9 cellular contexts compared by ENCODE assay signal in the genomic region with DNA sequence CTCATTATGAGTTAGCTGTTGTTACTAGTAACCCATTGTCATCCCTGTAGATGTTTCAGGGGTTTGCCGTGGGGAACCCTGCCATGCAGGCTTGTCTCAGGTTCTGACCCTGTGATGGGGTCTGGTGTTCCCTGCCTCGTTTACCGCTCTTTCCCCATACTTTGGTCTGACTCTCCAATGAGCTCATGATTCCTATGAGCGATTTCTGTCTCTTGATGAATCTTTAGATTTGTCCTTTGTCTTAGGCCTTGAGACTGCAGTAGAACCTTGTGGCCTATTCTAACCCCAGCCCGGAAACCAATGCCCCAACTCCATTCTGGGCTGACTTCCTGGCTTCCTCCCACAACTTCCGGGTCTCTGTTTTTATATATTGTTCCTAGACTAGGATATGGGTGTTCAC. TPM values are rescaled to one million over a fixed set of nuclear protein-coding genes. Genes with fewer than 3 reads are reported as not detected.
DNase-seq lines count a peak whose midpoint lies in the region; ATAC-seq, FAIRE-seq and TF ChIP-seq lines count a peak whose summit lies in the region.
"Had no signal": no experiment of that assay in that cellular context is flagged by ENCODE, and none has a peak within 500 bp of the region (broad histone marks: within the 10 kb centered on the region; RNA-seq: fewer than 3 reads in every experiment).

No MANE protein-coding gene starts in this region.

- TF ChIP-seq CTCF in GM12878 (IDR thresholded peaks at IDR 0.05 in 2 of 3, conservative IDR thresholded peaks at IDR 0.05 in 1 of 3; ENCODE audit: control insufficient read depth in 2 of 3, extremely low read depth in 1 of 3, insufficient read depth in 1 of 3, low read depth in 3 of 3, low read length in 3 of 3): no peak
- TF ChIP-seq CTCF in PC-9 (conservative IDR thresholded peaks at IDR 0.05): no peak

- no peak overlapping the region for H3K9ac ChIP-seq in GM12878 (ENCODE audit: control insufficient read depth, insufficient read depth, low read length)

- 36% methylated on average over 6 of the region's 6 CpGs for WGBS in GM12878 (ENCODE audit: insufficient coverage, insufficient replicate concordance, low lambda C conversion rate, missing lambda C conversion rate)

- H3K4me2 ChIP-seq in GM12878 (ENCODE audit: control insufficient read depth, insufficient read depth): no peak overlapping the region
- no peak overlapping the region for H3K4me2 ChIP-seq in PC-9

- no peak for DNase-seq in GM18507 (ENCODE audit: extremely low spot score, insufficient read length, low read depth)
- no peak for DNase-seq in GM12878 (ENCODE audit: low read depth, low spot score)
- peak; percentile 18 to 37 for DNase-seq in stimulated activated CD4-positive, alpha-beta T cell treated with anti-CD3 and anti-CD28 coated beads, Interleukin-4, amount 100 ng/mL, for 48 hours (ENCODE audit: low read depth in 2 of 2)
- no peak for DNase-seq in SK-N-DZ (ENCODE audit: low spot score)
- DNase-seq in PC-9: no peak
- DNase-seq: cerebellar nuclear complex had no signal

- no peaks in the 10 kb centered on the region for H3K9me2 ChIP-seq in PC-9 (ENCODE audit: insufficient read depth)

- peak overlapping the region; percentile 73 for H2AFZ ChIP-seq in GM12878 (ENCODE audit: control insufficient read depth, low read depth, low read length)
- no peak overlapping the region for H2AFZ ChIP-seq in PC-9

- no peak for TF ChIP-seq POLR2A in GM12878 (IDR thresholded peaks at IDR 0.05; ENCODE audit: low read depth, low read length)

- H3K9me3 ChIP-seq in GM12878 (replicated peaks; ENCODE audit: control insufficient read depth, insufficient read depth, low read length) (peaks cover 14% of the 10 kb centered on the region), PC-9 (ENCODE audit: insufficient read depth, low read depth) (peaks cover 11% of the 10 kb centered on the region; the same call in 1 of the 2 replicates)

- H3F3A ChIP-seq in PC-9 (ENCODE audit: insufficient read depth, low read depth): no peaks in the 10 kb centered on the region

- no peak for TF ChIP-seq EP300 in GM12878 (IDR thresholded peaks at IDR 0.05; ENCODE audit: borderline replicate concordance in 1 of 2, control insufficient read depth in 1 of 2, low read depth in 2 of 2, low read length in 2 of 2)

- in situ Hi-C loops in GM12878 (cut with MboI): no loop called here

- H3K79me2 ChIP-seq in GM12878 (ENCODE audit: control insufficient read depth, insufficient read depth, low read length) (no peaks in the 10 kb centered on the region), PC-9 (ENCODE audit: low read depth) (no peaks in the 10 kb centered on the region)

- POLR2A ChIA-PET in GM12878 (lab: Charles Lee): no interaction called here
- POLR2A ChIA-PET in PC-9 (lab: Charles Lee; ENCODE audit: unreplicated experiment): no interaction called here

- BruUV-seq in GM12878 (replicated peaks; lab: Mats Ljungman, UMichigan) (no TSS peak), PC-9 (replicated peaks; lab: Mats Ljungman, UMichigan) (no TSS peak)

- H3K4me1 ChIP-seq in GM12878 (ENCODE audit: control insufficient read depth, insufficient read depth, low read length) (peaks cover 5% of the 10 kb centered on the region; the same call in 1 of the 2 replicates), PC-9 (replicated peaks; ENCODE audit: insufficient read depth) (no peaks in the 10 kb centered on the region)

- TF ChIP-seq RAD21 in GM12878 (IDR thresholded peaks at IDR 0.05; ENCODE audit: insufficient read depth, low read depth, low read length): no peak

- H4K20me1 ChIP-seq in GM12878 (ENCODE audit: control insufficient read depth, insufficient read depth) (no peaks in the 10 kb centered on the region), PC-9 (ENCODE audit: insufficient read depth) (no peaks in the 10 kb centered on the region)

- H3K4me3 ChIP-seq in GM12878: no peak overlapping the region
- no peak overlapping the region for H3K4me3 ChIP-seq in PC-9

- SMC1A ChIA-PET in GM12878 (lab: Charles Lee; ENCODE audit: uncharacterized antibody, unreplicated experiment): interaction anchor here (1.2 kb wide), 1 partner anchor 13 kb away, joined by 3 read pairs; no protein-coding TSS in a partner anchor

- CTCF ChIA-PET in GM12878 (lab: Yijun Ruan, JAX): interaction anchor here (2.0 kb wide), 1 partner anchor 57 kb away, joined by 6 read pairs; no protein-coding TSS in a partner anchor
- CTCF ChIA-PET in PC-9 (lab: Charles Lee): no interaction called here

- peak; percentile 76 to 86 for ATAC-seq in activated CD4-positive, CD25-positive, alpha-beta regulatory T cell treated with anti-CD3 and anti-CD28 coated beads, Interleukin-2, amount 50 U/mL, for 24 hours
- no peak for ATAC-seq in GM12878
- no peak for ATAC-seq in HG02852 (IDR thresholded peaks at IDR 0.05; ENCODE audit: unreplicated experiment)
- no peak for ATAC-seq in GM19455 (IDR thresholded peaks at IDR 0.05; ENCODE audit: unreplicated experiment)

- peak overlapping the region; percentile 1; the same call in 1 of the 2 replicates for H3K27ac ChIP-seq in GM12878 (ENCODE audit: control insufficient read depth, insufficient read depth)
- no peak overlapping the region for H3K27ac ChIP-seq in PC-9

- RAD21 ChIA-PET in GM12878 (lab: Charles Lee; ENCODE audit: unreplicated experiment): no interaction called here

- intact Hi-C loops in GM12878 (cut with micrococcal nuclease; ENCODE audit: unreplicated experiment) (no loop called here), PC-9 (cut with micrococcal nuclease; ENCODE audit: unreplicated experiment) (no loop called here)

- H3K36me3 ChIP-seq in GM12878 (ENCODE audit: control insufficient read depth in 2 of 2, insufficient read depth in 2 of 2, low read length in 1 of 2) (no peaks in the 10 kb centered on the region), PC-9 (ENCODE audit: low read depth) (no peaks in the 10 kb centered on the region)

- FAIRE-seq in GM18507 (lab: Jason Lieb, UNC): peak; percentile 59
- no peak for FAIRE-seq in GM12878 (lab: Jason Lieb, UNC)

- H3K27me3 ChIP-seq in GM12878 (replicated peaks in 1 of 2; ENCODE audit: control insufficient read depth in 2 of 2, insufficient read depth in 2 of 2, low read length in 1 of 2): no peaks in the 10 kb centered on the region
- no peaks in the 10 kb centered on the region for H3K27me3 ChIP-seq in PC-9 (ENCODE audit: insufficient read depth, low read depth)

TF ChIP-seq in GM12878, 131 proteins besides CTCF, POLR2A, EP300 and RAD21 (continues in another document):
- TF ChIP-seq ZNF622 (IDR thresholded peaks at IDR 0.05) (no peak), BCL3 (IDR thresholded peaks at IDR 0.05; ENCODE audit: borderline replicate concordance, insufficient read depth, low read depth, low read length, poor library complexity, severe bottlenecking) (no peak), GABPA (IDR thresholded peaks at IDR 0.05; ENCODE audit: low read depth) (peak; percentile 64)

RNA-seq across cellular contexts. Expression of gene IQGAP1, which starts 11.3 kb away (rescaled TPM):
- 229 and 246 TPM in 2 replicates for total RNA-seq in GM12878 (2013; cell fraction: nucleolus; rRNA removed)
- 124 and 140 TPM in 2 replicates for total RNA-seq in GM12878 (2014; rRNA removed)
- total RNA-seq in GM12878 (2014; rRNA removed; fragmentation: Illumina TruSeq; extraction: Trizol): 222 and 234 TPM in 2 replicates
- total RNA-seq in GM12878 (2021): 118 and 122 TPM in 2 replicates
- polyA plus RNA-seq in GM12878 (2011; ENCODE audit: low read depth): 52.6 TPM
- polyA plus RNA-seq in GM12878 (2011; rRNA removed): 110 and 149 TPM in 2 replicates
- polyA plus RNA-seq in GM12878 (2011; cell fraction: cytosol; rRNA removed): 45.3 and 51.0 TPM in 2 replicates
- polyA plus RNA-seq in GM12878 (2011; cell fraction: nucleus; rRNA removed): 114 and 372 TPM in 2 replicates
- 61.3 and 79.2 TPM in 2 replicates for polyA plus RNA-seq in GM12878 (2012)
- 250 and 338 TPM in 2 replicates for polyA plus RNA-seq in GM12878 (2014; fragmentation: Illumina TruSeq; extraction: Trizol)
- 10 to 100 TPM; 65.2 to 66.6 TPM for polyA plus RNA-seq in GM12878 (2014; fragmentation: Nextera tagmentation; extraction: Ambion mirVana)
- 96.6 and 115 TPM in 2 replicates for polyA plus RNA-seq in GM12878 (2014; rRNA removed)
- polyA plus RNA-seq in GM12878 (2016; fragmentation: Nextera tagmentation; extraction: Ambion mirVana): 100 to 1,000 TPM in 1 of 2 experiments, 10 to 100 TPM in 1; 99.6 to 103 TPM
- 168 and 218 TPM in 2 replicates for polyA minus RNA-seq in GM12878 (2011; rRNA and poly(A)+ RNA removed)
- polyA minus RNA-seq in GM12878 (2011; cell fraction: cytosol; rRNA and poly(A)+ RNA removed): 52.7 and 66.6 TPM in 2 replicates
- 106 and 330 TPM in 2 replicates for polyA minus RNA-seq in GM12878 (2011; cell fraction: nucleus; rRNA and poly(A)+ RNA removed)
- 20.7 and 21.6 TPM in 2 replicates for polyA plus RNA-seq in SK-N-DZ (2014; cell fraction: cytosol; rRNA removed)
- polyA plus RNA-seq in SK-N-DZ (2014; cell fraction: nucleus; rRNA removed): 26.9 and 47.9 TPM in 2 replicates
- total RNA-seq in PC-9 (2021): 113 and 164 TPM in 2 replicates

RNA-seq across cellular contexts. Expression of gene ZNF774, which starts 24.7 kb away (rescaled TPM):
- 6.5 and 7.0 TPM in 2 replicates for total RNA-seq in GM12878 (2013; cell fraction: nucleolus; rRNA removed)
- 1.5 and 1.7 TPM in 2 replicates for total RNA-seq in GM12878 (2014; rRNA removed)
- total RNA-seq in GM12878 (2014; rRNA removed; fragmentation: Illumina TruSeq; extraction: Trizol): 1.7 and 2.3 TPM in 2 replicates
- total RNA-seq in GM12878 (2021): 1.7 TPM in 2 replicates
- 1.1 TPM for polyA plus RNA-seq in GM12878 (2011; ENCODE audit: low read depth)
- 0.87 and 0.98 TPM in 2 replicates for polyA plus RNA-seq in GM12878 (2011; rRNA removed)
- 0.51 and 0.59 TPM in 2 replicates for polyA plus RNA-seq in GM12878 (2011; cell fraction: cytosol; rRNA removed)
- polyA plus RNA-seq in GM12878 (2011; cell fraction: nucleus; rRNA removed): 0.80 and 0.91 TPM in 2 replicates
- polyA plus RNA-seq in GM12878 (2012): 0.62 and 0.86 TPM in 2 replicates
- polyA plus RNA-seq in GM12878 (2014; fragmentation: Illumina TruSeq; extraction: Trizol): 2.0 and 2.4 TPM in 2 replicates
- polyA plus RNA-seq in GM12878 (2014; fragmentation: Nextera tagmentation; extraction: Ambion mirVana): under 1 TPM; 0.35 to 0.40 TPM
- 2.2 and 2.5 TPM in 2 replicates for polyA plus RNA-seq in GM12878 (2014; rRNA removed)
- 1 to 10 TPM in 1 of 2 experiments, under 1 TPM in 1; 0.54 to 1.8 TPM for polyA plus RNA-seq in GM12878 (2016; fragmentation: Nextera tagmentation; extraction: Ambion mirVana)
- polyA minus RNA-seq in GM12878 (2011; rRNA and poly(A)+ RNA removed): 0.46 and 1.2 TPM in 2 replicates
- 0.52 TPM in 1 of 2 replicates, not detected in the other for polyA minus RNA-seq in GM12878 (2011; cell fraction: cytosol; rRNA and poly(A)+ RNA removed)
- 0.73 and 1.1 TPM in 2 replicates for polyA minus RNA-seq in GM12878 (2011; cell fraction: nucleus; rRNA and poly(A)+ RNA removed)
- 3.4 and 3.6 TPM in 2 replicates for polyA plus RNA-seq in SK-N-DZ (2014; cell fraction: cytosol; rRNA removed)
- polyA plus RNA-seq in SK-N-DZ (2014; cell fraction: nucleus; rRNA removed): 1.3 and 7.0 TPM in 2 replicates
- total RNA-seq in PC-9 (2021): 6.2 and 6.3 TPM in 2 replicates

Comparison
In these comparisons a context has a peak if more than half of its experiments do, and no peak if none do; other contexts are left out.
1. DNase-seq: peak in stimulated activated CD4-positive, alpha-beta T cell treated with anti-CD3 and anti-CD28 coated beads, Interleukin-4, amount 100 ng/mL, for 48 hours (2 of 2); none in GM18507 (single experiment), GM12878 (single experiment), SK-N-DZ (single experiment) and PC-9 (0 of 2).
2. ATAC-seq: peak in activated CD4-positive, CD25-positive, alpha-beta regulatory T cell treated with anti-CD3 and anti-CD28 coated beads, Interleukin-2, amount 50 U/mL, for 24 hours (2 of 2); none in GM12878 (single experiment), HG02852 (single experiment) and GM19455 (single experiment).